In genomic region chr16:46746821-46747776, GRCh38 we compare ENCODE assay signal across 18 cellular contexts. TPM values are rescaled to one million over a fixed set of nuclear protein-coding genes. Genes with fewer than 3 reads are reported as not detected.
A peak's percentile ranks its signal among the peaks of the same experiment; 100 is the strongest.
DNase-seq lines count a peak whose midpoint lies in the region; ATAC-seq and TF ChIP-seq lines count a peak whose summit lies in the region.
"Had no signal": no experiment of that assay in that cellular context is flagged by ENCODE, and none has a peak within 500 bp of the region (broad histone marks: within the 10 kb centered on the region; RNA-seq: fewer than 3 reads in every experiment).

No MANE protein-coding gene starts in this region.

- H3K9me3 ChIP-seq in Peyer's patch (no peaks in the 10 kb centered on the region), vagina (no peaks in the 10 kb centered on the region)
- H3K9me3 ChIP-seq: adrenal gland had no signal

- peak; percentile 16 for DNase-seq in GM03348 (ENCODE audit: low spot score)
- DNase-seq in NCI-H69 (lab: John Stamatoyannopoulos, UW): peak; percentile 71
- DNase-seq in left ventricle myocardium superior: peak; percentile 78
- peak; percentile 14 for DNase-seq in retina
- DNase-seq in Peyer's patch: no peak
- no peak for DNase-seq in vagina (ENCODE audit: extremely low spot score in 2 of 2)
- no peak for DNase-seq in NCI-H2171 (lab: John Stamatoyannopoulos, UW)
- no peak for DNase-seq in stimulated activated CD4-positive, alpha-beta T cell treated with anti-CD3 and anti-CD28 coated beads, Interleukin-1b, Interleukin-23, amount 100 ng/mL, for 48 hours
- DNase-seq: adrenal gland; effector memory CD8-positive, alpha-beta T cell; GF-D8; hypothalamus; left colon; NCI-H1105 treated with DMSO at 0.1 percent for 48 hours; NCI-H2171 treated with DMSO at 0.1 percent for 48 hours; NK-92 treated with Interleukin-12 subunit alpha and Interleukin-12 subunit beta, amount 100 ng/mL, for 24 hours; SHP77 treated with DMSO at 0.1 percent for 48 hours had no signal

- TF ChIP-seq CTCF in Peyer's patch (IDR thresholded peaks at IDR 0.05) (no peak), vagina (IDR thresholded peaks at IDR 0.05) (no peak)

- peak; percentile 60 for ATAC-seq in left ventricle myocardium superior
- ATAC-seq: effector memory CD8-positive, alpha-beta T cell; HCT116; left colon had no signal

- H3K27me3 ChIP-seq in Peyer's patch (no peaks in the 10 kb centered on the region), vagina (no peaks in the 10 kb centered on the region)
- H3K27me3 ChIP-seq: adrenal gland had no signal

- H3K4me3 ChIP-seq in Peyer's patch (no peak overlapping the region), vagina (no peak overlapping the region)
- H3K4me3 ChIP-seq: adrenal gland had no signal

- TF ChIP-seq POLR2A in Peyer's patch (IDR thresholded peaks at IDR 0.05): no peak
- no peak for TF ChIP-seq POLR2A in vagina (IDR thresholded peaks at IDR 0.05)

- intact Hi-C loops in left ventricle myocardium superior (cut with micrococcal nuclease) (no loop called here), vagina (cut with DNase I) (no loop called here)

- H3K36me3 ChIP-seq in Peyer's patch (no peaks in the 10 kb centered on the region), vagina (no peaks in the 10 kb centered on the region)
- H3K36me3 ChIP-seq: adrenal gland had no signal

- H3K27ac ChIP-seq in Peyer's patch (no peak overlapping the region), vagina (no peak overlapping the region)
- H3K27ac ChIP-seq: adrenal gland had no signal

- H3K4me1 ChIP-seq in Peyer's patch (no peaks in the 10 kb centered on the region), vagina (no peaks in the 10 kb centered on the region)

RNA-seq across cellular contexts. Expression of gene MYLK3, which starts 1.0 kb away (rescaled TPM):
- 274 TPM for total RNA-seq in left ventricle myocardium superior
- not detected for total RNA-seq in Peyer's patch
- 0.25 TPM for total RNA-seq in vagina

RNA-seq across cellular contexts. Expression of gene ORC6, which starts 57.6 kb away (rescaled TPM):
- 1.3 TPM for total RNA-seq in left ventricle myocardium superior
- 1 to 10 TPM; 1.9 to 9.1 (median 5.1) TPM for total RNA-seq in Peyer's patch
- total RNA-seq in vagina: 2.2 TPM

RNA-seq across cellular contexts. Expression of gene VPS35, which starts 58.1 kb away (rescaled TPM):
- total RNA-seq in left ventricle myocardium superior (89.2 TPM), Peyer's patch (10 to 100 TPM; 48.1 to 96.2 (median 56.1) TPM), vagina (63.3 TPM)

Comparison
In these comparisons a context has a peak if more than half of its experiments do, and no peak if none do; other contexts are left out.
1. DNase-seq: peak in GM03348 (single experiment), NCI-H69 (single experiment), left ventricle myocardium superior (single experiment) and retina (single experiment); none in Peyer's patch (0 of 3), vagina (0 of 2), NCI-H2171 (single experiment) and stimulated activated CD4-positive, alpha-beta T cell treated with anti-CD3 and anti-CD28 coated beads, Interleukin-1b, Interleukin-23, amount 100 ng/mL, for 48 hours (single experiment).
2. RNA of gene MYLK3, which starts 1.0 kb away (total RNA-seq): 274 TPM in left ventricle myocardium superior (single experiment); 0.25 TPM in vagina (single experiment) and not detected in Peyer's patch; every median in the first group is over 100 times any median in the second.